Comparison of ENCODE assay signal across 16 cellular contexts in the genomic region with DNA sequence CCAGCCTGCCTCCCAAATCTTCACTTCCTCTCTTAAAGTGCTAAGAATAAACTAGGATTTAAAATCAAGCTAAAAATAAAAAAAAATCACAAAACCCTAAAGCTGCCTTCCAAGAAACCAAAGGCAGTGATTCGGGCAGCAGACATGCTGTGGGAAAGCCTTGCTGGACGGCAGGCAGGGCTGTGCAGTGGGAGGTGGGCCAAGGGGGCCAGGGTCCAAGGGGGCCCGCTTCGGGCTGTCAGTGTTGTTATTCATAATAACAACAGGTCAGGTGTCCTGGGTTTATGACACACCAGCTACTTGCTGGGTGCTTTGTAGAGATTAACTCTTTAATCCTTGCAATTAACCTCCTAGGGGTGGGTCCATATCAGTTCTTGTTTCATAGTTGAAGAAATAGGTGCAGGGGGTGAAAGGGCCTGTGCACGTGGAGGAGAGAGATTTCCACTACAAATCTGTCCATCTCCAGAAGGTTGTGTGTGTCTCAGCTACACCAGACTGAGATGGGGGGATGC. TPM values are rescaled to one million over a fixed set of nuclear protein-coding genes. Genes with fewer than 3 reads are reported as not detected.
A peak's percentile ranks its signal among the peaks of the same experiment; 100 is the strongest.
DNase-seq lines count a peak whose midpoint lies in the region; ATAC-seq and TF ChIP-seq lines count a peak whose summit lies in the region.
"Had no signal": no experiment of that assay in that cellular context is flagged by ENCODE, and none has a peak within 500 bp of the region (broad histone marks: within the 10 kb centered on the region; RNA-seq: fewer than 3 reads in every experiment).

No MANE protein-coding gene starts in this region.

- H3K9me3 ChIP-seq in BLaER1 treated with 17β-estradiol and CSF1 and Interleukin-3, amounts not matched to agents 10 nM and 100 nM (replicated peaks in 1 of 11) = no peaks in the 10 kb centered on the region

- peaks cover 7% of the 10 kb centered on the region for H3K27me3 Mint-ChIP-seq in brain
- H3K27me3 Mint-ChIP-seq in activated CD4-positive, alpha-beta memory T cell treated with anti-CD3 and anti-CD28 coated beads, Interleukin-2, amount 10 ng/mL, durations not matched to agents 7 days and 5 days = peaks cover 15% of the 10 kb centered on the region

- no peaks in the 10 kb centered on the region for H3K36me3 ChIP-seq in BLaER1 treated with 17β-estradiol and CSF1 and Interleukin-3, amounts not matched to agents 10 nM and 100 nM

- H3K4me2 ChIP-seq in BLaER1 treated with 17β-estradiol and CSF1 and Interleukin-3, amounts not matched to agents 10 nM and 100 nM = peak overlapping the region in 7 of 11 experiments; percentile 2 to 64 (median 49); a peak in 11 of 22 replicates

- TF ChIP-seq CTCF in brain (conservative IDR thresholded peaks at IDR 0.05) = no peak
- TF ChIP-seq CTCF in retinal pigment epithelial cell (conservative IDR thresholded peaks at IDR 0.05; ENCODE audit: low read depth, low read length) = no peak

- no peak for ATAC-seq in activated naive CD4-positive, alpha-beta T cell treated with anti-CD3 and anti-CD28 coated beads, Interleukin-2, amount 50 U/mL, for 72 hours

- no peak overlapping the region for H3K4me3 ChIP-seq in BLaER1 treated with 17β-estradiol and CSF1 and Interleukin-3, amounts not matched to agents 10 nM and 100 nM
- H3K4me3 ChIP-seq in retinal pigment epithelial cell (ENCODE audit: low read length) = no peak overlapping the region

- H3K27ac Mint-ChIP-seq in brain = peak overlapping the region in 4 of 5 experiments; percentile 29 to 78 (median 62)
- no peak overlapping the region for H3K27ac Mint-ChIP-seq in activated CD4-positive, alpha-beta memory T cell treated with anti-CD3 and anti-CD28 coated beads, Interleukin-2, amount 10 ng/mL, durations not matched to agents 7 days and 5 days
- H3K27ac Mint-ChIP-seq in activated naive CD4-positive, alpha-beta T cell treated with anti-CD3 and anti-CD28 coated beads, Interleukin-2, amount 50 U/mL, for 72 hours = no peak overlapping the region
- H3K27ac Mint-ChIP-seq: CD4-positive, alpha-beta memory T cell; H9 had no signal

- H3K9me3 Mint-ChIP-seq in brain = peaks cover 0 to 3% (median 0%) of the 10 kb centered on the region in 5 experiments
- H3K9me3 Mint-ChIP-seq in activated CD4-positive, alpha-beta memory T cell treated with anti-CD3 and anti-CD28 coated beads, Interleukin-2, amount 10 ng/mL, durations not matched to agents 7 days and 5 days = no peaks in the 10 kb centered on the region
- H3K9me3 Mint-ChIP-seq in activated naive CD4-positive, alpha-beta T cell treated with anti-CD3 and anti-CD28 coated beads, Interleukin-2, amount 50 U/mL, for 72 hours = no peaks in the 10 kb centered on the region
- H3K9me3 Mint-ChIP-seq: H9 had no signal

- H3K27ac ChIP-seq in BLaER1 treated with 17β-estradiol and CSF1 and Interleukin-3, amounts not matched to agents 10 nM and 100 nM = no peak overlapping the region

- no peaks in the 10 kb centered on the region for H3K36me3 Mint-ChIP-seq in brain
- H3K36me3 Mint-ChIP-seq in activated CD4-positive, alpha-beta memory T cell treated with anti-CD3 and anti-CD28 coated beads, Interleukin-2, amount 10 ng/mL, durations not matched to agents 7 days and 5 days (ENCODE audit: low read depth) = no peaks in the 10 kb centered on the region
- no peaks in the 10 kb centered on the region for H3K36me3 Mint-ChIP-seq in activated naive CD4-positive, alpha-beta T cell treated with anti-CD3 and anti-CD28 coated beads, Interleukin-2, amount 50 U/mL, for 72 hours
- H3K36me3 Mint-ChIP-seq: CD4-positive, alpha-beta memory T cell had no signal

- CTCF ChIA-PET in activated CD4-positive, alpha-beta memory T cell treated with anti-CD3 and anti-CD28 coated beads, Interleukin-2, amount 10 ng/mL, durations not matched to agents 7 days and 5 days (lab: Charles Lee) = no interaction called here

- H3K4me1 ChIP-seq in BLaER1 treated with 17β-estradiol and CSF1 and Interleukin-3, amounts not matched to agents 10 nM and 100 nM = peaks cover 0 to 17% (median 8%) of the 10 kb centered on the region in 10 experiments; a peak in 13 of 20 replicates

- POLR2A ChIA-PET in activated CD4-positive, alpha-beta memory T cell treated with anti-CD3 and anti-CD28 coated beads, Interleukin-2, amount 10 ng/mL, durations not matched to agents 7 days and 5 days (lab: Charles Lee) = no interaction called here

- peaks cover 0 to 17% (median 0%) of the 10 kb centered on the region in 11 experiments; a peak in 4 of 22 replicates for H4K20me1 ChIP-seq in BLaER1 treated with 17β-estradiol and CSF1 and Interleukin-3, amounts not matched to agents 10 nM and 100 nM

- no peak overlapping the region for H3K4me3 Mint-ChIP-seq in brain
- no peak overlapping the region for H3K4me3 Mint-ChIP-seq in activated CD4-positive, alpha-beta memory T cell treated with anti-CD3 and anti-CD28 coated beads, Interleukin-2, amount 10 ng/mL, durations not matched to agents 7 days and 5 days
- H3K4me3 Mint-ChIP-seq: CD4-positive, alpha-beta memory T cell; H9 had no signal

- H3K4me1 Mint-ChIP-seq in brain = peaks cover 40% of the 10 kb centered on the region
- H3K4me1 Mint-ChIP-seq in activated CD4-positive, alpha-beta memory T cell treated with anti-CD3 and anti-CD28 coated beads, Interleukin-2, amount 10 ng/mL, durations not matched to agents 7 days and 5 days = no peaks in the 10 kb centered on the region
- H3K4me1 Mint-ChIP-seq: CD4-positive, alpha-beta memory T cell had no signal

- H3K27me3 ChIP-seq in BLaER1 treated with 17β-estradiol and CSF1 and Interleukin-3, amounts not matched to agents 10 nM and 100 nM = no peaks in the 10 kb centered on the region

- no peak overlapping the region; a peak in 1 of 22 replicates for H3K9ac ChIP-seq in BLaER1 treated with 17β-estradiol and CSF1 and Interleukin-3, amounts not matched to agents 10 nM and 100 nM

- DNase-seq in NCI-H82 (lab: John Stamatoyannopoulos, UW) (peak; percentile 91), retinal pigment epithelial cell (ENCODE audit: low read depth) (peak; percentile 19), iPS-NIHi7 (ENCODE audit: extremely low spot score) (no peak)
- no peak for DNase-seq in activated CD4-positive, alpha-beta memory T cell treated with anti-CD3 and anti-CD28 coated beads, Interleukin-2, amount 10 ng/mL, durations not matched to agents 7 days and 5 days
- no peak for DNase-seq in activated naive CD4-positive, alpha-beta T cell treated with anti-CD3 and anti-CD28 coated beads, Interleukin-2, amount 50 U/mL, for 72 hours (ENCODE audit: low spot score in 2 of 2)
- DNase-seq: 8988T; AML-193; C1 segment of cervical spinal cord; CD4-positive, alpha-beta memory T cell; DND-41; GDM1; GOT3; H9 had no signal

RNA-seq across cellular contexts. Expression of a gene that starts 40.4 kb away (rescaled TPM):
- 3.3 TPM for polyA plus RNA-seq in brain (ENCODE audit: insufficient read depth, low read depth, low replicate concordance)
- under 1 TPM; 0.88 to 0.93 TPM for total RNA-seq in activated CD4-positive, alpha-beta memory T cell treated with anti-CD3 and anti-CD28 coated beads, Interleukin-2, amount 10 ng/mL, durations not matched to agents 7 days and 5 days
- total RNA-seq in activated naive CD4-positive, alpha-beta T cell treated with anti-CD3 and anti-CD28 coated beads, Interleukin-2, amount 50 U/mL, for 72 hours = 10 to 100 TPM in 1 of 2 donors, 1 to 10 TPM in 1; 8.8 to 10.0 TPM
- total RNA-seq: HT1080 had no signal

Comparison
In these comparisons a context has a peak if more than half of its experiments do, and no peak if none do; other contexts are left out.
1. DNase-seq: peak in NCI-H82 (single experiment) and retinal pigment epithelial cell (single experiment); none in activated CD4-positive, alpha-beta memory T cell treated with anti-CD3 and anti-CD28 coated beads, Interleukin-2, amount 10 ng/mL, durations not matched to agents 7 days and 5 days (single experiment), iPS-NIHi7 (single experiment) and activated naive CD4-positive, alpha-beta T cell treated with anti-CD3 and anti-CD28 coated beads, Interleukin-2, amount 50 U/mL, for 72 hours (0 of 2).
2. H3K27ac Mint-ChIP-seq: peak in brain (4 of 5); none in activated CD4-positive, alpha-beta memory T cell treated with anti-CD3 and anti-CD28 coated beads, Interleukin-2, amount 10 ng/mL, durations not matched to agents 7 days and 5 days (single experiment) and activated naive CD4-positive, alpha-beta T cell treated with anti-CD3 and anti-CD28 coated beads, Interleukin-2, amount 50 U/mL, for 72 hours (0 of 2).
3. RNA of a gene that starts 40.4 kb away (total RNA-seq): 8.8 to 10.0 TPM in activated naive CD4-positive, alpha-beta T cell treated with anti-CD3 and anti-CD28 coated beads, Interleukin-2, amount 50 U/mL, for 72 hours; 0.88 to 0.93 TPM in activated CD4-positive, alpha-beta memory T cell treated with anti-CD3 and anti-CD28 coated beads, Interleukin-2, amount 10 ng/mL, durations not matched to agents 7 days and 5 days; every median in the first group is over 4 times any median in the second.